ENCODE assay signal across 8 cellular contexts in genomic region chr10:57338823-57339558, GRCh38.
DNase-seq lines count a peak whose midpoint lies in the region; ATAC-seq and TF ChIP-seq lines count a peak whose summit lies in the region.

No MANE protein-coding gene starts in this region.

- DNase-seq in AG08396 (ENCODE audit: low spot score): peak; percentile 39
- peak; percentile 58 for DNase-seq in OCI-LY7 (ENCODE audit: low spot score)
- DNase-seq in erythroblast (lab: John Stamatoyannopoulos, UW): peak; percentile 20 to 47
- DNase-seq in trophoblast cell: peak; percentile 5 to 74
- DNase-seq in activated gamma-delta T cell treated with Interleukin-2 at 50 U/mL for 16 hours: no peak
- no peak for DNase-seq in activated CD4-positive, alpha-beta T cell treated with anti-CD3 and anti-CD28 coated beads, Interleukin-2, amount 50 U/mL, for 4 hours

- no peak overlapping the region for H3K4me2 ChIP-seq in OCI-LY7 (ENCODE audit: low read length)
- H3K4me2 ChIP-seq in trophoblast cell (ENCODE audit: low read length): no peak overlapping the region

- no peak overlapping the region for H3K4ac ChIP-seq in trophoblast cell (ENCODE audit: low read depth, low read length)

- no peaks in the 10 kb centered on the region for H3K27me3 ChIP-seq in trophoblast cell (ENCODE audit: insufficient read depth, low read length)

- no peaks in the 10 kb centered on the region for H4K20me1 ChIP-seq in OCI-LY7 (ENCODE audit: insufficient read depth, low read length)

- no peak overlapping the region for H3K23ac ChIP-seq in trophoblast cell (ENCODE audit: low read length)

- H2BK120ac ChIP-seq in trophoblast cell (ENCODE audit: insufficient read depth, low read length, poor library complexity): no peak overlapping the region

- no TSS peak for BruUV-seq in OCI-LY7 (replicated peaks; lab: Mats Ljungman, UMichigan)

- WGBS in trophoblast cell (ENCODE audit: extremely low coverage, insufficient coverage, insufficient read length): no CpG with 5 or more reads among the region's 4 CpGs

- H3K79me2 ChIP-seq in OCI-LY7 (ENCODE audit: insufficient read depth, low read depth, low read length): no peaks in the 10 kb centered on the region
- H3K79me2 ChIP-seq in trophoblast cell (ENCODE audit: control insufficient read depth, insufficient read depth, low read length, poor library complexity): no peaks in the 10 kb centered on the region

- no peak for TF ChIP-seq POLR2A in erythroblast (IDR thresholded peaks at IDR 0.05; ENCODE audit: low read length)

- no peaks in the 10 kb centered on the region for H3K4me1 ChIP-seq in OCI-LY7 (ENCODE audit: insufficient read depth, low read length, poor library complexity, severe bottlenecking)
- H3K4me1 ChIP-seq in trophoblast cell (ENCODE audit: control insufficient read depth in 1 of 2, insufficient read depth in 2 of 2, low read length in 2 of 2): no peaks in the 10 kb centered on the region

- no peak overlapping the region for H3K9ac ChIP-seq in trophoblast cell (ENCODE audit: low read length)

- CTCF ChIA-PET in OCI-LY7 (lab: Charles Lee; ENCODE audit: unreplicated experiment): no interaction called here

- H3K27ac ChIP-seq in OCI-LY7 (ENCODE audit: low read depth, low read length, poor library complexity, severe bottlenecking): no peak overlapping the region
- H3K27ac ChIP-seq in trophoblast cell (ENCODE audit: low read depth, low read length): no peak overlapping the region

- no peak overlapping the region for H3K18ac ChIP-seq in trophoblast cell (ENCODE audit: low read length)

- no peak overlapping the region for H2BK12ac ChIP-seq in trophoblast cell (ENCODE audit: low read length)

- H3K14ac ChIP-seq in trophoblast cell (ENCODE audit: low read length): no peak overlapping the region

- ATAC-seq in HG03060 (IDR thresholded peaks at IDR 0.05; ENCODE audit: low read depth, unreplicated experiment): peak; percentile 67

- no peak overlapping the region for H4K12ac ChIP-seq in trophoblast cell (ENCODE audit: low read depth, low read length)

- H4K8ac ChIP-seq in trophoblast cell (ENCODE audit: low read depth, low read length): no peak overlapping the region

- intact Hi-C loops in OCI-LY7 (cut with micrococcal nuclease; ENCODE audit: unreplicated experiment): loop anchor here (1.0 kb wide), 1 partner anchor 318 kb away; no protein-coding TSS in a partner anchor

- H3K4me3 ChIP-seq in GM12875 (ENCODE audit: low read depth, low read length): no peak overlapping the region
- H3K4me3 ChIP-seq in OCI-LY7 (ENCODE audit: low read depth, low read length, poor library complexity, severe bottlenecking): no peak overlapping the region
- H3K4me3 ChIP-seq in trophoblast cell (ENCODE audit: low read depth, low read length): no peak overlapping the region

- POLR2A ChIA-PET in OCI-LY7 (lab: Charles Lee): interaction anchor here (1.0 kb wide), 1 partner anchor 11 kb away, joined by 3 read pairs; no protein-coding TSS in a partner anchor

- H2BK5ac ChIP-seq in trophoblast cell (ENCODE audit: low read depth, low read length, poor library complexity): no peak overlapping the region

- H3K9me2 ChIP-seq in OCI-LY7 (ENCODE audit: insufficient read depth, low read length): no peaks in the 10 kb centered on the region

- peaks cover 10% of the 10 kb centered on the region; the same call in 1 of the 2 replicates for H3K9me3 ChIP-seq in OCI-LY7 (ENCODE audit: low read length)
- H3K9me3 ChIP-seq in trophoblast cell (ENCODE audit: insufficient read depth, low read depth, low read length): peaks cover 3% of the 10 kb centered on the region

- H2AFZ ChIP-seq in OCI-LY7 (ENCODE audit: low read length): no peak overlapping the region
- H2AFZ ChIP-seq in trophoblast cell (ENCODE audit: insufficient read depth, low read length, poor library complexity): no peak overlapping the region

- H3K36me3 ChIP-seq in OCI-LY7 (ENCODE audit: insufficient read depth, low read length) (no peaks in the 10 kb centered on the region), trophoblast cell (ENCODE audit: control insufficient read depth in 1 of 2, insufficient read depth in 2 of 2, low read length in 2 of 2) (no peaks in the 10 kb centered on the region)

- H3K79me1 ChIP-seq in trophoblast cell (ENCODE audit: low read length): no peaks in the 10 kb centered on the region

- TF ChIP-seq CTCF in GM12875 (IDR thresholded peaks at IDR 0.05; ENCODE audit: borderline replicate concordance, insufficient read depth, low read depth, low read length): peak; percentile 35; the same call in 1 of the 2 replicates
- TF ChIP-seq CTCF in OCI-LY7 (conservative IDR thresholded peaks at IDR 0.05; ENCODE audit: low read length): peak; percentile 85

- no peak overlapping the region for H4K91ac ChIP-seq in trophoblast cell (ENCODE audit: low read depth, low read length)

- H2AK5ac ChIP-seq in trophoblast cell (ENCODE audit: low read length): no peak overlapping the region

Comparison
In these comparisons a context has a peak if more than half of its experiments do, and no peak if none do; other contexts are left out.
1. DNase-seq: peak in AG08396 (single experiment), OCI-LY7 (single experiment), erythroblast (2 of 2) and trophoblast cell (2 of 2); none in activated gamma-delta T cell treated with Interleukin-2 at 50 U/mL for 16 hours (single experiment) and activated CD4-positive, alpha-beta T cell treated with anti-CD3 and anti-CD28 coated beads, Interleukin-2, amount 50 U/mL, for 4 hours (0 of 2).